In genomic region chr14:22753586-22753985, GRCh38 we compare ENCODE assay signal across 26 cellular contexts. TPM values are rescaled to one million over a fixed set of nuclear protein-coding genes. Genes with fewer than 3 reads are reported as not detected.
DNase-seq lines count a peak whose midpoint lies in the region; ATAC-seq and TF ChIP-seq lines count a peak whose summit lies in the region.
"Had no signal": no experiment of that assay in that cellular context is flagged by ENCODE, and none has a peak within 500 bp of the region (broad histone marks: within the 10 kb centered on the region; RNA-seq: fewer than 3 reads in every experiment).

No MANE protein-coding gene starts in this region.

- H3K4me3 ChIP-seq in SJCRH30 (peak overlapping the region; percentile 17), mucosa of stomach (ENCODE audit: low read length) (no peak overlapping the region)
- H3K4me3 ChIP-seq: adrenal gland, coronary artery, heart left ventricle had no signal

- ATAC-seq in HG03280 (IDR thresholded peaks at IDR 0.05; ENCODE audit: unreplicated experiment): no peak
- ATAC-seq: heart left ventricle, left cardiac atrium, sciatic nerve had no signal

- H3K36me3 ChIP-seq in SJCRH30 (no peaks in the 10 kb centered on the region), mucosa of stomach (ENCODE audit: control insufficient read depth, insufficient read depth, low read length) (no peaks in the 10 kb centered on the region)
- H3K36me3 ChIP-seq: adrenal gland, brain microvascular endothelial cell, heart left ventricle had no signal

- peak overlapping the region; percentile 17 for H3K9ac ChIP-seq in mucosa of stomach (ENCODE audit: low read length)

- H3K27ac ChIP-seq in SJCRH30: peak overlapping the region; percentile 68
- H3K27ac ChIP-seq: brain microvascular endothelial cell, coronary artery, heart left ventricle had no signal

- no peak overlapping the region for H3K4me3 Mint-ChIP-seq in HFFc6
- H3K4me3 Mint-ChIP-seq: activated T-cell treated with anti-CD3 and anti-CD28 coated beads, Interleukin-2, amount 50 U/mL, for 24 hours; nephron; type B pancreatic cell had no signal

- no peak overlapping the region for H3K27ac Mint-ChIP-seq in HFFc6
- H3K27ac Mint-ChIP-seq: activated T-cell treated with anti-CD3 and anti-CD28 coated beads, Interleukin-2, amount 50 U/mL, for 24 hours; CD14-positive monocyte; nephron; type B pancreatic cell had no signal

- H3K36me3 Mint-ChIP-seq in HFFc6 (ENCODE audit: low read depth): no peaks in the 10 kb centered on the region
- H3K36me3 Mint-ChIP-seq: type B pancreatic cell had no signal

- no peak for TF ChIP-seq CTCF in HFFc6 (IDR thresholded peaks at IDR 0.05)

- H3K27me3 ChIP-seq in SJCRH30 (no peaks in the 10 kb centered on the region), mucosa of stomach (ENCODE audit: control insufficient read depth, insufficient read depth, low read length) (no peaks in the 10 kb centered on the region)
- H3K27me3 ChIP-seq: adrenal gland, brain microvascular endothelial cell, heart left ventricle had no signal

- H3K9me3 ChIP-seq in SJCRH30 (replicated peaks) (no peaks in the 10 kb centered on the region), mucosa of stomach (ENCODE audit: control insufficient read depth, low read length) (no peaks in the 10 kb centered on the region)
- H3K9me3 ChIP-seq: adrenal gland, heart left ventricle had no signal

- peak; percentile 23 for DNase-seq in DMS 273 treated with DMSO at 0.1 percent for 48 hours (lab: John Stamatoyannopoulos, UW)
- peak; percentile 25 for DNase-seq in LHCN-M2 (ENCODE audit: low read depth)
- peak; percentile 72 to 89 for DNase-seq in SJCRH30
- DNase-seq in stimulated activated CD4-positive, alpha-beta T cell treated with anti-CD3 and anti-CD28 coated beads, Interleukin-12 subunit alpha, Interleukin-12 subunit beta, amount 100 ng/mL, for 4 hours: no peak
- no peak for DNase-seq in HFFc6
- DNase-seq in dedifferentiated amniotic fluid mesenchymal stem cell (ENCODE audit: extremely low spot score): no peak
- DNase-seq: activated CD4-positive, alpha-beta T cell treated with anti-CD3 and anti-CD28 coated beads for 1 hour; activated T-cell treated with anti-CD3 and anti-CD28 coated beads, Interleukin-2, amount 50 U/mL, for 24 hours; brain microvascular endothelial cell; GDM1; heart left ventricle; left cardiac atrium; midbrain; NCI-H1105; NCI-H2081; NCI-H510A; NK-92 treated with Interleukin-12 subunit alpha and Interleukin-12 subunit beta, amount 100 ng/mL, for 24 hours; posterior cingulate gyrus had no signal

- peaks cover 4% of the 10 kb centered on the region for H3K27me3 Mint-ChIP-seq in HFFc6 (ENCODE audit: insufficient read depth)
- H3K27me3 Mint-ChIP-seq: type B pancreatic cell had no signal

- peaks cover 19% of the 10 kb centered on the region for H3K4me1 ChIP-seq in SJCRH30
- no peaks in the 10 kb centered on the region for H3K4me1 ChIP-seq in mucosa of stomach (ENCODE audit: control insufficient read depth, insufficient read depth, low read length)

- peaks cover 9% of the 10 kb centered on the region for H3K4me1 Mint-ChIP-seq in HFFc6 (ENCODE audit: low read depth)
- H3K4me1 Mint-ChIP-seq: nephron had no signal

- no peaks in the 10 kb centered on the region for H3K9me3 Mint-ChIP-seq in HFFc6
- H3K9me3 Mint-ChIP-seq: activated T-cell treated with anti-CD3 and anti-CD28 coated beads, Interleukin-2, amount 50 U/mL, for 24 hours; CD14-positive monocyte; nephron; type B pancreatic cell had no signal

RNA-seq across cellular contexts. Expression of gene OXA1L, which starts 12.9 kb away (rescaled TPM):
- total RNA-seq in LHCN-M2 (2014; rRNA removed): 80.6 and 83.2 TPM in 2 replicates
- polyA plus RNA-seq in LHCN-M2 (2012): 104 TPM
- 134 and 145 TPM in 2 replicates for total RNA-seq in SJCRH30 (2014; rRNA removed; shearing (Covaris generic))
- 100 to 1,000 TPM in 2 of 6 experiments, 10 to 100 TPM in 4; 87.1 to 108 (median 92.9) TPM for total RNA-seq in HFFc6 (2021; fragmentation: NEBNext Ultra II Directional; extraction: Animal tissue kit (Norgen Biotek cat#: 25700))

Comparison
In these comparisons a context has a peak if more than half of its experiments do, and no peak if none do; other contexts are left out.
1. DNase-seq: peak in DMS 273 treated with DMSO at 0.1 percent for 48 hours (single experiment), LHCN-M2 (single experiment) and SJCRH30 (2 of 2); none in stimulated activated CD4-positive, alpha-beta T cell treated with anti-CD3 and anti-CD28 coated beads, Interleukin-12 subunit alpha, Interleukin-12 subunit beta, amount 100 ng/mL, for 4 hours (single experiment), HFFc6 (single experiment) and dedifferentiated amniotic fluid mesenchymal stem cell (single experiment).